16 cellular contexts compared by ENCODE assay signal in the genomic region with DNA sequence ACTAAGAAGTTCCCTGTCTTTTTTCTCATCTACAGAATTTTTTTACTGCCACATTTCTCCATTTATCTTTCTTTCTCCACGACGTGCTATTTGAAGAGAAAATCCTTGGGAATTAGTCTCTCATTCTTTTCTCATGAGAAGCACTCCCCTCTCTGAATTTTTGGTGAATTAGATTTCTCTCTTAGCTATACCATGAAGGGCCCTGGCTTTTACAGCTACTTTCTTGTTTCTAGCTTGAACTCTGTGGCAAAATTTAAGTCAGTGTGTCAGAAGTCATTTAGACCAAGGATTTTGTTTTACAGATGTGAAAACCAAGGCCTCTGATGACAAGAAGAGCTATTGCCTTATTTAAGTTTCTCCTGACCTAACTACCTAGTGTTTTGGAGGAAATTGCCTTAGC.
A peak's percentile ranks its signal among the peaks of the same experiment; 100 is the strongest.
DNase-seq lines count a peak whose midpoint lies in the region; ATAC-seq and TF ChIP-seq lines count a peak whose summit lies in the region.
"Had no signal": no experiment of that assay in that cellular context is flagged by ENCODE, and none has a peak within 500 bp of the region (broad histone marks: within the 10 kb centered on the region; RNA-seq: fewer than 3 reads in every experiment).

No MANE protein-coding gene starts in this region.

- 57% methylated on average over 2 of the region's 2 CpGs for WGBS in esophagus muscularis mucosa

- intact Hi-C loops in esophagus muscularis mucosa (cut with DNase I) (no loop called here), sciatic nerve (cut with DNase I) (no loop called here), vagina (cut with DNase I) (no loop called here)

- H3K27ac ChIP-seq in esophagus muscularis mucosa (replicated peaks in 1 of 4) = peak overlapping the region in 3 of 4 donors; percentile 2 to 39 (median 35)
- H3K27ac ChIP-seq in vagina = no peak overlapping the region
- H3K27ac ChIP-seq: KMS-11, SJSA1 had no signal

- peak; percentile 43 for DNase-seq in adipocyte (ENCODE audit: low read depth)
- DNase-seq in esophagus muscularis mucosa (ENCODE audit: extremely low spot score) = no peak
- DNase-seq in activated CD8-positive, alpha-beta memory T cell treated with anti-CD3 and anti-CD28 coated beads, Interleukin-2, amount 10 ng/mL, durations not matched to agents 7 days and 5 days = no peak
- no peak for DNase-seq in sciatic nerve (ENCODE audit: low spot score)
- DNase-seq in vagina (ENCODE audit: extremely low spot score in 2 of 2) = no peak
- no peak for DNase-seq in NCI-H2081 treated with DMSO at 0.1 percent for 48 hours (lab: John Stamatoyannopoulos, UW)
- DNase-seq: CD4-positive, CD25-positive, alpha-beta regulatory T cell; NCI-H1092 treated with DMSO at 0.1 percent for 48 hours; NCI-H1436 treated with DMSO at 0.1 percent for 48 hours; NCI-H1930; NCI-H526; OCI-M1 had no signal

- TF ChIP-seq CTCF in esophagus muscularis mucosa (IDR thresholded peaks at IDR 0.05) (no peak), nephron (IDR thresholded peaks at IDR 0.05; ENCODE audit: unreplicated experiment in 3 of 3) (no peak), vagina (IDR thresholded peaks at IDR 0.05) (no peak)

- no peaks in the 10 kb centered on the region for H3K27me3 ChIP-seq in adipocyte (replicated peaks; ENCODE audit: control insufficient read depth, insufficient read depth, low read length)
- no peaks in the 10 kb centered on the region for H3K27me3 ChIP-seq in esophagus muscularis mucosa
- H3K27me3 ChIP-seq in vagina = no peaks in the 10 kb centered on the region
- H3K27me3 ChIP-seq: SJSA1 had no signal

- H3K4me3 Mint-ChIP-seq in nephron = no peak overlapping the region
- no peak overlapping the region for H3K4me3 Mint-ChIP-seq in activated CD8-positive, alpha-beta memory T cell treated with anti-CD3 and anti-CD28 coated beads, Interleukin-2, amount 10 ng/mL, durations not matched to agents 7 days and 5 days
- H3K4me3 Mint-ChIP-seq: CD4-positive, CD25-positive, alpha-beta regulatory T cell had no signal

- H3K27me3 Mint-ChIP-seq in nephron (ENCODE audit: low read depth) = no peaks in the 10 kb centered on the region
- no peaks in the 10 kb centered on the region for H3K27me3 Mint-ChIP-seq in activated CD8-positive, alpha-beta memory T cell treated with anti-CD3 and anti-CD28 coated beads, Interleukin-2, amount 10 ng/mL, durations not matched to agents 7 days and 5 days
- H3K27me3 Mint-ChIP-seq: CD4-positive, CD25-positive, alpha-beta regulatory T cell had no signal

- peak overlapping the region; percentile 17 to 41 (median 33) for H3K27ac Mint-ChIP-seq in nephron
- H3K27ac Mint-ChIP-seq in activated CD8-positive, alpha-beta memory T cell treated with anti-CD3 and anti-CD28 coated beads, Interleukin-2, amount 10 ng/mL, durations not matched to agents 7 days and 5 days = no peak overlapping the region
- H3K27ac Mint-ChIP-seq: CD4-positive, CD25-positive, alpha-beta regulatory T cell had no signal

- H3K9me3 ChIP-seq in adipocyte (ENCODE audit: control insufficient read depth, low read length) (no peaks in the 10 kb centered on the region), esophagus muscularis mucosa (peaks cover 0 to 4% (median 0%) of the 10 kb centered on the region in 4 donors), vagina (no peaks in the 10 kb centered on the region)
- H3K9me3 ChIP-seq: SJSA1 had no signal

- peak overlapping the region; percentile 10 for H3K9ac ChIP-seq in adipocyte (ENCODE audit: low read length)
- H3K9ac ChIP-seq: KMS-11 had no signal

- H3K36me3 ChIP-seq in adipocyte (ENCODE audit: control insufficient read depth, insufficient read depth, low read length, severe bottlenecking) = no peaks in the 10 kb centered on the region
- no peaks in the 10 kb centered on the region for H3K36me3 ChIP-seq in esophagus muscularis mucosa
- H3K36me3 ChIP-seq in vagina = no peaks in the 10 kb centered on the region
- H3K36me3 ChIP-seq: SJSA1 had no signal

- TF ChIP-seq POLR2A in esophagus muscularis mucosa (IDR thresholded peaks at IDR 0.05; ENCODE audit: low read depth) = no peak
- no peak for TF ChIP-seq POLR2A in vagina (IDR thresholded peaks at IDR 0.05)

- ATAC-seq in activated CD8-positive, alpha-beta memory T cell treated with anti-CD3 and anti-CD28 coated beads, Interleukin-2, amount 10 ng/mL, durations not matched to agents 7 days and 5 days = no peak
- no peak for ATAC-seq in sciatic nerve
- ATAC-seq: Right ventricle myocardium inferior had no signal

- H3K4me3 ChIP-seq in adipocyte (ENCODE audit: low read length) (no peak overlapping the region), esophagus muscularis mucosa (no peak overlapping the region), vagina (no peak overlapping the region)
- H3K4me3 ChIP-seq: SJSA1 had no signal

- CTCF ChIA-PET in activated CD8-positive, alpha-beta memory T cell treated with anti-CD3 and anti-CD28 coated beads, Interleukin-2, amount 10 ng/mL, durations not matched to agents 7 days and 5 days (lab: Charles Lee) = no interaction called here

- H3K4me1 Mint-ChIP-seq in nephron = peaks cover 44% of the 10 kb centered on the region
- H3K4me1 Mint-ChIP-seq in activated CD8-positive, alpha-beta memory T cell treated with anti-CD3 and anti-CD28 coated beads, Interleukin-2, amount 10 ng/mL, durations not matched to agents 7 days and 5 days = no peaks in the 10 kb centered on the region

- peaks cover 11% of the 10 kb centered on the region for H3K9me3 Mint-ChIP-seq in nephron
- peaks cover 3% of the 10 kb centered on the region for H3K9me3 Mint-ChIP-seq in activated CD8-positive, alpha-beta memory T cell treated with anti-CD3 and anti-CD28 coated beads, Interleukin-2, amount 10 ng/mL, durations not matched to agents 7 days and 5 days (ENCODE audit: low read depth)

- H3K4me1 ChIP-seq in adipocyte (ENCODE audit: control insufficient read depth, insufficient read depth, low read length) (peaks cover 34% of the 10 kb centered on the region), esophagus muscularis mucosa (peaks cover 0 to 27% (median 13%) of the 10 kb centered on the region in 4 donors), vagina (peaks cover 10% of the 10 kb centered on the region)

- no peaks in the 10 kb centered on the region for H3K36me3 Mint-ChIP-seq in nephron (ENCODE audit: low read depth)
- no peaks in the 10 kb centered on the region for H3K36me3 Mint-ChIP-seq in activated CD8-positive, alpha-beta memory T cell treated with anti-CD3 and anti-CD28 coated beads, Interleukin-2, amount 10 ng/mL, durations not matched to agents 7 days and 5 days
- H3K36me3 Mint-ChIP-seq: CD4-positive, CD25-positive, alpha-beta regulatory T cell had no signal

- no peak for TF ChIP-seq EP300 in esophagus muscularis mucosa (IDR thresholded peaks at IDR 0.05)
